Comparison of ENCODE assay signal across 1 cellular context in the genomic region with DNA sequence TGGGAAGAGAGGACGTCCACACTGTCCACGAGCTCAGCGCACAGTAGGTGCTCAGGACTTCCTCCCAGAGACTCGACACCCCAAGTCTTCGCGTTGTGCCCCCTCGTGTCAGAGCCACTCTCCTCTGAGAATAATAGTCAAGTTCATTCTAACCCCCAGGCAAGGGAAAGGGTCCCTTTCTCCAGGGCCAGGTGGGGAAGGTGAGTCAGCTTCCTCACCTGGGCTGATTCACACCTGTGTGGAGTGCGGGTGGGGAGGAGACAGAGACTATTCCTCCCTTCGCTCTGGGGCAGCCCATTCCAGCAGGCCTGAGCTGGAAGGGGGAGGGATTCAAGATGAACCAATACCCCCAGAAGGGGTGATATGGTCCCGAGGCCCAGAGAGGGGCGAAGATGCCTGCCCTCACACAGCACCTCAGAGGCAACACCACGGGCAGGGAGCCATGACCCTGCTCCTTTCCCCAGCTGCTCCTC.
TF ChIP-seq lines count a peak whose summit lies in the region.

No MANE protein-coding gene starts in this region.

TF ChIP-seq in HCT116, 20 proteins besides CTCF, POLR2A, EP300 and RAD21:
- TF ChIP-seq SRF (IDR thresholded peaks at IDR 0.05; ENCODE audit: low read depth): no peak
- TF ChIP-seq, protein P1, sequence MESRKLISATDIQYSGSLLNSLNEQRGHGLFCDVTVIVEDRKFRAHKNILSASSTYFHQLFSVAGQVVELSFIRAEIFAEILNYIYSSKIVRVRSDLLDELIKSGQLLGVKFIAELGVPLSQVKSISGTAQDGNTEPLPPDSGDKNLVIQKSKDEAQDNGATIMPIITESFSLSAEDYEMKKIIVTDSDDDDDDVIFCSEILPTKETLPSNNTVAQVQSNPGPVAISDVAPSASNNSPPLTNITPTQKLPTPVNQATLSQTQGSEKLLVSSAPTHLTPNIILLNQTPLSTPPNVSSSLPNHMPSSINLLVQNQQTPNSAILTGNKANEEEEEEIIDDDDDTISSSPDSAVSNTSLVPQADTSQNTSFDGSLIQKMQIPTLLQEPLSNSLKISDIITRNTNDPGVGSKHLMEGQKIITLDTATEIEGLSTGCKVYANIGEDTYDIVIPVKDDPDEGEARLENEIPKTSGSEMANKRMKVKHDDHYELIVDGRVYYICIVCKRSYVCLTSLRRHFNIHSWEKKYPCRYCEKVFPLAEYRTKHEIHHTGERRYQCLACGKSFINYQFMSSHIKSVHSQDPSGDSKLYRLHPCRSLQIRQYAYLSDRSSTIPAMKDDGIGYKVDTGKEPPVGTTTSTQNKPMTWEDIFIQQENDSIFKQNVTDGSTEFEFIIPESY (IDR thresholded peaks at IDR 0.05; ENCODE audit: extremely low read depth, insufficient replicate concordance, low read length): no peak
- TF ChIP-seq TCF7L2 (IDR thresholded peaks at IDR 0.05; ENCODE audit: borderline replicate concordance, extremely low read depth, insufficient read depth, insufficient read length): no peak
- no peak for TF ChIP-seq SP1 (IDR thresholded peaks at IDR 0.05; ENCODE audit: low read depth)
- TF ChIP-seq YY1 (IDR thresholded peaks at IDR 0.05; ENCODE audit: extremely low read depth, insufficient replicate concordance, low read depth, low read length): no peak
- TF ChIP-seq CEBPB (IDR thresholded peaks at IDR 0.05; ENCODE audit: low read depth): no peak
- no peak for TF ChIP-seq EZH2phosphoT487 (IDR thresholded peaks at IDR 0.05; ENCODE audit: borderline replicate concordance)
- TF ChIP-seq EZH2 (IDR thresholded peaks at IDR 0.05): no peak
- no peak for TF ChIP-seq FOSL1 (IDR thresholded peaks at IDR 0.05; ENCODE audit: low read depth)
- TF ChIP-seq ZNF274 (IDR thresholded peaks at IDR 0.05; ENCODE audit: low read depth, low read length): no peak
- TF ChIP-seq POLR2AphosphoS5 (IDR thresholded peaks at IDR 0.05; ENCODE audit: low read depth, low read length): no peak
